4 cellular contexts compared by ENCODE assay signal in the genomic region with DNA sequence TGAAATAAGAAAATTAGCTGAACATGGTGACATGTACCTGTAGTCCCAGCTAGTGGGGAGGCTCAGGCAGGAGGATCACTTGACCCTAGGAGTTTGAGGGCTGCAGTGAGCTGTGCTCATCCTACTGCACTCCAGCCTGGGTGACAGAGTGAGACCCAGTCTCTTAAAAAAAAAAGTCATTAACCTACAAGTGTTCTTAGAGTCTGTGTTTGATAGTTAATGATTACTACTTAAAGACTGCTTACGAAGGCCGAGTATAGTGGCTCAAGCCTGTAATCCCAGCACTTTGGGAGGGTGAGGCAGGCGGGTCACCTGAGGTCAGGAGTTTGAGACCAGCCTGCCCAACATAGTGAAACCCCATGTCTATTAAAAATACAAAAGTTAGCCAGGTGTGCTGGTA. TPM values are rescaled to one million over a fixed set of nuclear protein-coding genes. Genes with fewer than 3 reads are reported as not detected.
"Had no signal": no experiment of that assay in that cellular context is flagged by ENCODE, and none has a peak within 500 bp of the region (broad histone marks: within the 10 kb centered on the region; RNA-seq: fewer than 3 reads in every experiment).

No MANE protein-coding gene starts in this region.

RNA-seq across cellular contexts. Expression of a gene that starts 38.5 kb away (rescaled TPM):
- total RNA-seq: ascending aorta, body of pancreas, cardiac septum had no signal
- polyA plus RNA-seq: adrenal gland had no signal
